In genomic region chr18:54957295-54957694, GRCh38 we compare ENCODE assay signal across 23 cellular contexts. TPM values are rescaled to one million over a fixed set of nuclear protein-coding genes. Genes with fewer than 3 reads are reported as not detected.
DNase-seq lines count a peak whose midpoint lies in the region; TF ChIP-seq lines count a peak whose summit lies in the region.
"Had no signal": no experiment of that assay in that cellular context is flagged by ENCODE, and none has a peak within 500 bp of the region (broad histone marks: within the 10 kb centered on the region; RNA-seq: fewer than 3 reads in every experiment).

No MANE protein-coding gene starts in this region.

- H3K36me3 Mint-ChIP-seq in MCF 10A (ENCODE audit: insufficient read depth, unreplicated experiment) = peaks cover 4% of the 10 kb centered on the region
- H3K36me3 Mint-ChIP-seq in osteocyte (ENCODE audit: unreplicated experiment) = no peaks in the 10 kb centered on the region
- H3K36me3 Mint-ChIP-seq: activated naive CD4-positive, alpha-beta T cell treated with anti-CD3 and anti-CD28 coated beads, Interleukin-2, amount 10 ng/mL, durations not matched to agents 7 days and 5 days; naive thymus-derived CD4-positive, alpha-beta T cell had no signal

- H3K27ac Mint-ChIP-seq in MCF 10A (ENCODE audit: low read depth, unreplicated experiment) (peak overlapping the region; percentile 87), osteocyte (ENCODE audit: unreplicated experiment) (peak overlapping the region; percentile 61)
- H3K27ac Mint-ChIP-seq: activated naive CD4-positive, alpha-beta T cell treated with anti-CD3 and anti-CD28 coated beads, Interleukin-2, amount 10 ng/mL, durations not matched to agents 7 days and 5 days; activated T-cell treated with anti-CD3 and anti-CD28 coated beads, Interleukin-2, amount 50 U/mL, for 72 hours; B cell; effector memory CD8-positive, alpha-beta T cell; naive thymus-derived CD4-positive, alpha-beta T cell had no signal

- peaks cover 21% of the 10 kb centered on the region for H3K4me1 Mint-ChIP-seq in MCF 10A (ENCODE audit: insufficient read depth, unreplicated experiment)
- peaks cover 24% of the 10 kb centered on the region for H3K4me1 Mint-ChIP-seq in osteocyte (ENCODE audit: unreplicated experiment)
- H3K4me1 Mint-ChIP-seq: activated naive CD4-positive, alpha-beta T cell treated with anti-CD3 and anti-CD28 coated beads, Interleukin-2, amount 10 ng/mL, durations not matched to agents 7 days and 5 days had no signal

- H3K4me3 Mint-ChIP-seq in MCF 10A (ENCODE audit: unreplicated experiment) (peak overlapping the region; percentile 77), osteocyte (ENCODE audit: unreplicated experiment) (no peak overlapping the region)
- H3K4me3 Mint-ChIP-seq: activated naive CD4-positive, alpha-beta T cell treated with anti-CD3 and anti-CD28 coated beads, Interleukin-2, amount 10 ng/mL, durations not matched to agents 7 days and 5 days; activated T-cell treated with anti-CD3 and anti-CD28 coated beads, Interleukin-2, amount 50 U/mL, for 72 hours; B cell; effector memory CD8-positive, alpha-beta T cell; naive thymus-derived CD4-positive, alpha-beta T cell had no signal

- H3K4me3 ChIP-seq in breast epithelium (no peak overlapping the region), suprapubic skin (no peak overlapping the region), sigmoid colon (no peak overlapping the region)
- H3K4me3 ChIP-seq: GM12878 had no signal

- BruUV-seq in MCF 10A (replicated peaks; lab: Mats Ljungman, UMichigan) = no TSS peak

- CTCF ChIA-PET in MCF 10A (lab: Yijun Ruan, JAX) = interaction anchor here (0.8 to 2.5 kb wide), 2 partner anchors 8 kb away, joined by 3 to 8 read pairs; no protein-coding TSS in a partner anchor

- H3K27me3 ChIP-seq in breast epithelium (no peaks in the 10 kb centered on the region), suprapubic skin (peaks cover 21% of the 10 kb centered on the region), sigmoid colon (peaks cover 7 to 18% (median 10%) of the 10 kb centered on the region in 3 donors)

- intact Hi-C loops in MCF 10A (cut with micrococcal nuclease) = no loop called here
- intact Hi-C loops in breast epithelium (cut with DNase I; ENCODE audit: low total_unique reads) = no loop called here
- intact Hi-C loops in sigmoid colon (cut with DNase I) = no loop called here

- POLR2A ChIA-PET in MCF 10A (lab: Yijun Ruan, JAX) = interaction anchor here (1.0 to 2.1 kb wide), 6 partner anchors 9 to 265 kb away, joined by 3 to 6 read pairs (median 4); no protein-coding TSS in a partner anchor

- H3K27ac ChIP-seq in breast epithelium (no peak overlapping the region), suprapubic skin (no peak overlapping the region), sigmoid colon (no peak overlapping the region)

- H3K9me3 Mint-ChIP-seq in MCF 10A (ENCODE audit: unreplicated experiment) (no peaks in the 10 kb centered on the region), osteocyte (ENCODE audit: unreplicated experiment) (no peaks in the 10 kb centered on the region)
- H3K9me3 Mint-ChIP-seq: activated naive CD4-positive, alpha-beta T cell treated with anti-CD3 and anti-CD28 coated beads, Interleukin-2, amount 10 ng/mL, durations not matched to agents 7 days and 5 days; activated T-cell treated with anti-CD3 and anti-CD28 coated beads, Interleukin-2, amount 50 U/mL, for 72 hours; effector memory CD8-positive, alpha-beta T cell had no signal

- H3K9me3 ChIP-seq in breast epithelium = no peaks in the 10 kb centered on the region
- H3K9me3 ChIP-seq in suprapubic skin = no peaks in the 10 kb centered on the region
- no peaks in the 10 kb centered on the region for H3K9me3 ChIP-seq in sigmoid colon

- no peaks in the 10 kb centered on the region for H3K27me3 Mint-ChIP-seq in MCF 10A (ENCODE audit: insufficient read depth, unreplicated experiment)
- H3K27me3 Mint-ChIP-seq in osteocyte (ENCODE audit: unreplicated experiment) = peaks cover 2% of the 10 kb centered on the region

- TF ChIP-seq POLR2A in breast epithelium (IDR thresholded peaks at IDR 0.05) = no peak
- no peak for TF ChIP-seq POLR2A in suprapubic skin (IDR thresholded peaks at IDR 0.05)
- TF ChIP-seq POLR2A in sigmoid colon (IDR thresholded peaks at IDR 0.05) = no peak

- TF ChIP-seq EP300 in suprapubic skin (IDR thresholded peaks at IDR 0.05) (no peak), sigmoid colon (IDR thresholded peaks at IDR 0.05) (no peak)

- no peak for TF ChIP-seq CTCF in MCF 10A (IDR thresholded peaks at IDR 0.05; ENCODE audit: unreplicated experiment)
- TF ChIP-seq CTCF in breast epithelium (IDR thresholded peaks at IDR 0.05) = no peak
- TF ChIP-seq CTCF in osteocyte (IDR thresholded peaks at IDR 0.05) = no peak
- TF ChIP-seq CTCF in suprapubic skin (IDR thresholded peaks at IDR 0.05) = no peak
- no peak for TF ChIP-seq CTCF in sigmoid colon (IDR thresholded peaks at IDR 0.05)

- H3K4me1 ChIP-seq in breast epithelium (no peaks in the 10 kb centered on the region), suprapubic skin (peaks cover 18% of the 10 kb centered on the region), sigmoid colon (peaks cover 0 to 7% (median 5%) of the 10 kb centered on the region in 4 donors)

- no peaks in the 10 kb centered on the region for H3K36me3 ChIP-seq in breast epithelium
- H3K36me3 ChIP-seq in suprapubic skin = no peaks in the 10 kb centered on the region
- no peaks in the 10 kb centered on the region for H3K36me3 ChIP-seq in sigmoid colon

- WGBS in suprapubic skin = 68% methylated on average over 1 of the region's 1 CpG
- 50 to 59% methylated on average over 1 of the region's 1 CpG for WGBS in sigmoid colon, 2 donors

- no peak for DNase-seq in MCF 10A (ENCODE audit: unreplicated experiment)
- no peak for DNase-seq in breast epithelium (ENCODE audit: low spot score in 2 of 2)
- peak; percentile 48 for DNase-seq in fibroblast of gingiva (ENCODE audit: low read depth)
- DNase-seq in osteocyte (ENCODE audit: extremely low spot score, unreplicated experiment) = no peak
- DNase-seq in suprapubic skin (ENCODE audit: low spot score in 2 of 2) = no peak
- DNase-seq in HT-29 (ENCODE audit: low spot score) = no peak
- no peak for DNase-seq in sigmoid colon
- no peak for DNase-seq in NCI-H1417 (lab: John Stamatoyannopoulos, UW)
- DNase-seq: 8988T; activated CD4-positive, alpha-beta T cell treated with anti-CD3 and anti-CD28 coated beads for 4 hours; activated naive CD4-positive, alpha-beta T cell treated with anti-CD3 and anti-CD28 coated beads, Interleukin-2, amount 10 ng/mL, durations not matched to agents 7 days and 5 days; activated T-cell treated with anti-CD3 and anti-CD28 coated beads, Interleukin-2, amount 50 U/mL, for 72 hours; DMS79 treated with DMSO at 0.1 percent for 48 hours; effector memory CD8-positive, alpha-beta T cell; Karpas-422; mesendoderm; naive thymus-derived CD4-positive, alpha-beta T cell; NCI-H1048; SIG-M5; stimulated activated CD4-positive, alpha-beta T cell treated with anti-CD3 and anti-CD28 coated beads, Interleukin-1b, Interleukin-23, amount 100 ng/mL, for 48 hours had no signal

RNA-seq across cellular contexts. Expression of gene CCDC68, which starts 2.0 kb away (rescaled TPM):
- total RNA-seq in MCF 10A (2022) = 3.3 TPM in 2 replicates
- 1 to 10 TPM; 6.6 to 9.6 (median 8.5) TPM for total RNA-seq in breast epithelium
- total RNA-seq in osteocyte = not detected in 2 replicates
- 1 to 10 TPM in 2 of 4 donors, under 1 TPM in 2; 0.19 to 3.9 (median 1.4) TPM for total RNA-seq in suprapubic skin
- total RNA-seq in HT-29 (2014; rRNA removed; shearing (Covaris generic)) = 1.1 TPM in 2 replicates
- total RNA-seq in sigmoid colon = 1 to 10 TPM; 3.1 to 5.5 (median 4.5) TPM
- polyA plus RNA-seq in sigmoid colon = 10 to 100 TPM; 16.3 to 42.3 (median 30.0) TPM
- total RNA-seq: activated T-cell treated with anti-CD3 and anti-CD28 coated beads, Interleukin-2, amount 50 U/mL, for 72 hours; GM12878; naive thymus-derived CD4-positive, alpha-beta T cell; T-helper 1 cell treated with Interleukin-12 subunit alpha and Interleukin-12 subunit beta and Interleukin-4 antibody, amounts not matched to agents 30 ng/mL and 1 ng/mL, for 36 hours had no signal
